8 cellular contexts compared by ENCODE assay signal in genomic region chr12:49201595-49202295, GRCh38. TPM values are rescaled to one million over a fixed set of nuclear protein-coding genes. Genes with fewer than 3 reads are reported as not detected.
A peak's percentile ranks its signal among the peaks of the same experiment; 100 is the strongest.
DNase-seq lines count a peak whose midpoint lies in the region; ATAC-seq and TF ChIP-seq lines count a peak whose summit lies in the region.

No MANE protein-coding gene starts in this region.

- WGBS in psoas muscle, 3 donors: 8 to 10% (median 9%) methylated on average over 4 of the region's 4 CpGs

- H3K9me3 Mint-ChIP-seq in CD4-positive, alpha-beta memory T cell: no peaks in the 10 kb centered on the region

- H3K27me3 ChIP-seq in CD4-positive, alpha-beta memory T cell (ENCODE audit: insufficient read depth, low read length): no peaks in the 10 kb centered on the region
- no peaks in the 10 kb centered on the region for H3K27me3 ChIP-seq in psoas muscle (ENCODE audit: insufficient read depth in 3 of 3, low read length in 2 of 3)

- POLR2A ChIA-PET in CD4-positive, alpha-beta memory T cell (lab: Charles Lee; ENCODE audit: partially characterized antibody): interaction anchor here (1.1 to 3.8 kb wide), 3 partner anchors 14 to 71 kb away, joined by 3 to 29 read pairs (median 11); partner anchors contain the start of genes TUBA1A and TUBA1B

- H3K27ac ChIP-seq in CD4-positive, alpha-beta memory T cell (ENCODE audit: low read depth, low read length): no peak overlapping the region
- peak overlapping the region; percentile 60 for H3K27ac ChIP-seq in psoas muscle

- H3K36me3 Mint-ChIP-seq in CD4-positive, alpha-beta memory T cell: no peaks in the 10 kb centered on the region
- H3K36me3 Mint-ChIP-seq in T-helper 17 cell (ENCODE audit: low read depth): no peaks in the 10 kb centered on the region

- H3K4me3 Mint-ChIP-seq in CD4-positive, alpha-beta memory T cell: no peak overlapping the region
- H3K4me3 Mint-ChIP-seq in T-helper 17 cell: no peak overlapping the region

- peak overlapping the region in 5 of 7 donors; percentile 23 to 62 (median 33) for H3K27ac Mint-ChIP-seq in CD4-positive, alpha-beta memory T cell
- peak overlapping the region; percentile 78 for H3K27ac Mint-ChIP-seq in T-helper 17 cell

- DNase-seq in CD4-positive, alpha-beta memory T cell: peak in 2 of 5 donors; percentile 11 to 23
- peak; percentile 37 for DNase-seq in LNCaP clone FGC (ENCODE audit: low read depth)
- no peak for DNase-seq in T-helper 17 cell
- DNase-seq in fibroblast of villous mesenchyme (ENCODE audit: low read depth): peak; percentile 71
- DNase-seq in psoas muscle: no peak
- DNase-seq in NK-92 (lab: John Stamatoyannopoulos, UW; ENCODE audit: unreplicated experiment): no peak
- no peak for DNase-seq in cerebellar nuclear complex (lab: John Stamatoyannopoulos, UW)
- DNase-seq in SKM-1 treated with dmso at 0.1 percent for 144 hours (lab: John Stamatoyannopoulos, UW; ENCODE audit: unreplicated experiment): no peak

- H3K27me3 Mint-ChIP-seq in CD4-positive, alpha-beta memory T cell: peaks cover 0 to 6% of the 10 kb centered on the region in 2 donors
- peaks cover 11% of the 10 kb centered on the region for H3K27me3 Mint-ChIP-seq in T-helper 17 cell

- H3K4me3 ChIP-seq in CD4-positive, alpha-beta memory T cell (ENCODE audit: low read length in 2 of 2): no peak overlapping the region
- H3K4me3 ChIP-seq in LNCaP clone FGC (ENCODE audit: low read depth, low read length): no peak overlapping the region
- H3K4me3 ChIP-seq in fibroblast of villous mesenchyme (ENCODE audit: low read depth, low read length): no peak overlapping the region
- no peak overlapping the region for H3K4me3 ChIP-seq in psoas muscle

- peaks cover 14% of the 10 kb centered on the region for H3K4me1 ChIP-seq in CD4-positive, alpha-beta memory T cell (ENCODE audit: insufficient read depth, low read length)
- peaks cover 15% of the 10 kb centered on the region for H3K4me1 ChIP-seq in psoas muscle

- no peaks in the 10 kb centered on the region for H3K9me3 ChIP-seq in CD4-positive, alpha-beta memory T cell (ENCODE audit: control insufficient read depth in 1 of 2, low read length in 2 of 2)
- H3K9me3 ChIP-seq in T-helper 17 cell (ENCODE audit: control insufficient read depth, low read length, poor library complexity, severe bottlenecking): no peaks in the 10 kb centered on the region
- H3K9me3 ChIP-seq in psoas muscle: no peaks in the 10 kb centered on the region

- no peaks in the 10 kb centered on the region for H3K36me3 ChIP-seq in CD4-positive, alpha-beta memory T cell (ENCODE audit: insufficient read depth, low read length)
- no peaks in the 10 kb centered on the region for H3K36me3 ChIP-seq in psoas muscle (ENCODE audit: insufficient read depth in 1 of 2, low read depth in 1 of 2)

- H3K4me1 Mint-ChIP-seq in CD4-positive, alpha-beta memory T cell: peaks cover 10 to 13% (median 12%) of the 10 kb centered on the region in 4 donors
- H3K4me1 Mint-ChIP-seq in T-helper 17 cell: peaks cover 8% of the 10 kb centered on the region

- CTCF ChIA-PET in CD4-positive, alpha-beta memory T cell (lab: Charles Lee; ENCODE audit: partially characterized antibody): interaction anchor here (0.9 to 1.5 kb wide), 3 partner anchors 32 to 116 kb away, joined by 3 to 5 read pairs (median 3); no protein-coding TSS in a partner anchor

- intact Hi-C loops in CD4-positive, alpha-beta memory T cell (cut with micrococcal nuclease): no loop called here
- intact Hi-C loops in psoas muscle (cut with DNase I): no loop called here

- ATAC-seq in T-helper 17 cell (peak; percentile 51), psoas muscle (peak in 2 of 4 donors; percentile 40 to 67)

- no peak for TF ChIP-seq CTCF in LNCaP clone FGC (IDR thresholded peaks at IDR 0.05; ENCODE audit: control insufficient read depth, extremely low read depth, insufficient read depth)
- no peak for TF ChIP-seq CTCF in fibroblast of villous mesenchyme (IDR thresholded peaks at IDR 0.05; ENCODE audit: insufficient read depth, low read depth, low read length)
- TF ChIP-seq CTCF in psoas muscle (IDR thresholded peaks at IDR 0.05): no peak

RNA-seq across cellular contexts. Expression of gene TUBA1A, which starts 12.9 kb away (rescaled TPM):
- 100 to 1,000 TPM in 1 of 2 experiments, 10 to 100 TPM in 1; 97.5 to 102 TPM for total RNA-seq in CD4-positive, alpha-beta memory T cell
- polyA plus RNA-seq in CD4-positive, alpha-beta memory T cell: 100 to 1,000 TPM; 164 to 315 TPM
- total RNA-seq in T-helper 17 cell: 100 to 1,000 TPM; 282 to 416 TPM
- total RNA-seq in fibroblast of villous mesenchyme: 834 and 982 TPM in 2 replicates
- total RNA-seq in psoas muscle: 10 to 100 TPM; 21.3 to 29.8 (median 29.0) TPM
- polyA plus RNA-seq in psoas muscle: 10 to 100 TPM; 16.4 to 48.2 (median 29.9) TPM

Comparison
In these comparisons a context has a peak if more than half of its experiments do, and no peak if none do; other contexts are left out.
1. DNase-seq: peak in LNCaP clone FGC (single experiment) and fibroblast of villous mesenchyme (single experiment); none in T-helper 17 cell (0 of 3), psoas muscle (0 of 2), NK-92 (single experiment), cerebellar nuclear complex (0 of 2) and SKM-1 treated with dmso at 0.1 percent for 144 hours (single experiment).